9 cellular contexts compared by ENCODE assay signal in the genomic region with DNA sequence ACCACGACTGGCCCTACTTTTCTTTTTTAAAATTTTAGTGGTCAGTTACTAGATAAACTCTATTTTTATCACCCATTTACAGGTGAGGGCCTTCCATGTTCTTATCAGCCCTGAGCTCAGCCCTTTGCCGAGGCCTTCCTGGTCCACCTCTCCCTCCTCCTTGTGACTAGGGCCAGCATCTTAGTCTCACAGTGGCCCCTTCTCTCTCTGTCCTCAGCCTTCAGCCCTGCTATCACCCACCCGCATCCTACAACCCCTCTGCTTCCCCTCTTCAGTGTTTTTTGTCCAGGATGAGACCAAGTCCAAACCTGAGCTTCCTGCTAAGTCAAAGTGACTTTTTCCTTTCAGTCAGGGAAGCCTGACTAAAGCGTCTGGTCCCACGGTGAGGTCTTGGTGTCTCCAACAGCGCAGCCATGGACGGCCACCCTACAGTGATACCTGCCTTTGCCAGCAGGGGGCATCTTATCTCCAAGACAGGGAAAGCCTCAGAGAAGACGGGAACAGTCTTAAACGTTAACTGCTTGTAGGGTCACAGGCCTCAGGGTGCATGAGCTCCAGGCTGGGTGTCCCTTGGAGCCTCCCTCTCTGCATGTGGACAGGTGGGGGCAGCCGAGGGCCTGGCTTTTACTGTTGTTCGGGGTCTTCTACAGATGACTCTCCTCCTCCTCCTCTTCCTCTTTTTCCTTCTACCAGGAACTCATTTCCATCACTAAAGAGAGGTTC. TPM values are rescaled to one million over a fixed set of nuclear protein-coding genes. Genes with fewer than 3 reads are reported as not detected.
A peak's percentile ranks its signal among the peaks of the same experiment; 100 is the strongest.
DNase-seq lines count a peak whose midpoint lies in the region; ATAC-seq and TF ChIP-seq lines count a peak whose summit lies in the region.
"Had no signal": no experiment of that assay in that cellular context is flagged by ENCODE, and none has a peak within 500 bp of the region (broad histone marks: within the 10 kb centered on the region; RNA-seq: fewer than 3 reads in every experiment).

No MANE protein-coding gene starts in this region.

- peak; percentile 51 for DNase-seq in CD14-positive monocyte (ENCODE audit: low spot score)
- peak; percentile 37 for DNase-seq in GM20000 (ENCODE audit: low spot score)
- DNase-seq in NCI-H446 treated with DMSO at 0.1 percent for 48 hours (lab: John Stamatoyannopoulos, UW), result peak; percentile 3
- peak; percentile 79 for DNase-seq in activated CD4-positive, alpha-beta memory T cell treated with anti-CD3 and anti-CD28 coated beads for 36 hours
- peak; percentile 76 for DNase-seq in endothelial cell (ENCODE audit: low spot score)
- DNase-seq in naive B cell, result peak; percentile 35
- peak; percentile 56 to 75 for DNase-seq in stimulated activated naive CD8-positive, alpha-beta T cell treated with anti-CD3 and anti-CD28 coated beads, Interleukin-15, amount 100 ng/mL, for 72 hours
- no peak for DNase-seq in cerebellum (ENCODE audit: low spot score)

- TF ChIP-seq CTCF in CD14-positive monocyte (IDR thresholded peaks at IDR 0.05), result peak; percentile 60
- TF ChIP-seq CTCF in GM20000 (IDR thresholded peaks at IDR 0.05; ENCODE audit: extremely low read depth, missing control alignments), result peak; percentile 51
- peak; percentile 67 for TF ChIP-seq CTCF in endothelial cell (IDR thresholded peaks at IDR 0.05; ENCODE audit: unreplicated experiment)

- H3K4me1 Mint-ChIP-seq in CD14-positive monocyte (peaks cover 5% of the 10 kb centered on the region), endothelial cell (ENCODE audit: unreplicated experiment) (no peaks in the 10 kb centered on the region), naive B cell (peaks cover 7 to 9% (median 8%) of the 10 kb centered on the region in 3 donors)
- H3K4me1 Mint-ChIP-seq in activated CD4-positive, alpha-beta memory T cell treated with anti-CD3 and anti-CD28 coated beads for 36 hours (ENCODE audit: low read depth), result peaks cover 32% of the 10 kb centered on the region
- peaks cover 45% of the 10 kb centered on the region for H3K4me1 Mint-ChIP-seq in stimulated activated naive CD8-positive, alpha-beta T cell treated with anti-CD3 and anti-CD28 coated beads, Interleukin-15, amount 100 ng/mL, for 72 hours

- intact Hi-C loops in CD14-positive monocyte (cut with micrococcal nuclease), result loop anchor here in 1 of 2 donors (10.0 kb wide), 1 partner anchor 463 kb away; no protein-coding TSS in a partner anchor
- intact Hi-C loops in activated CD4-positive, alpha-beta memory T cell treated with anti-CD3 and anti-CD28 coated beads for 36 hours (cut with micrococcal nuclease), result loop anchor here (2.0 kb wide), 1 partner anchor 19 kb away; no protein-coding TSS in a partner anchor

- CTCF ChIA-PET in activated CD4-positive, alpha-beta memory T cell treated with anti-CD3 and anti-CD28 coated beads for 36 hours (lab: Charles Lee), result interaction anchor here (0.8 to 1.4 kb wide), 5 partner anchors 8 to 462 kb away, joined by 3 to 12 read pairs (median 3); no protein-coding TSS in a partner anchor

- H3K27me3 Mint-ChIP-seq in CD14-positive monocyte (ENCODE audit: low read depth in 3 of 3) (peaks cover 0 to 11% (median 4%) of the 10 kb centered on the region in 3 donors), endothelial cell (ENCODE audit: unreplicated experiment) (peaks cover 2% of the 10 kb centered on the region), naive B cell (peaks cover 0 to 5% (median 0%) of the 10 kb centered on the region in 3 donors)
- no peaks in the 10 kb centered on the region for H3K27me3 Mint-ChIP-seq in activated CD4-positive, alpha-beta memory T cell treated with anti-CD3 and anti-CD28 coated beads for 36 hours
- H3K27me3 Mint-ChIP-seq in stimulated activated naive CD8-positive, alpha-beta T cell treated with anti-CD3 and anti-CD28 coated beads, Interleukin-15, amount 100 ng/mL, for 72 hours, result no peaks in the 10 kb centered on the region

- H3K36me3 Mint-ChIP-seq in CD14-positive monocyte (no peaks in the 10 kb centered on the region), endothelial cell (ENCODE audit: low read depth, unreplicated experiment) (no peaks in the 10 kb centered on the region), naive B cell (no peaks in the 10 kb centered on the region)
- no peaks in the 10 kb centered on the region for H3K36me3 Mint-ChIP-seq in activated CD4-positive, alpha-beta memory T cell treated with anti-CD3 and anti-CD28 coated beads for 36 hours

- ATAC-seq in naive B cell (ENCODE audit: low read depth in 2 of 2), result peak; percentile 54 to 61
- ATAC-seq in stimulated activated naive CD8-positive, alpha-beta T cell treated with anti-CD3 and anti-CD28 coated beads, Interleukin-15, amount 100 ng/mL, for 72 hours, result peak; percentile 90

- H3K9me3 Mint-ChIP-seq in CD14-positive monocyte (peaks cover 0 to 2% (median 0%) of the 10 kb centered on the region in 7 donors), endothelial cell (ENCODE audit: unreplicated experiment) (no peaks in the 10 kb centered on the region), naive B cell (no peaks in the 10 kb centered on the region)
- no peaks in the 10 kb centered on the region for H3K9me3 Mint-ChIP-seq in activated CD4-positive, alpha-beta memory T cell treated with anti-CD3 and anti-CD28 coated beads for 36 hours
- no peaks in the 10 kb centered on the region for H3K9me3 Mint-ChIP-seq in stimulated activated naive CD8-positive, alpha-beta T cell treated with anti-CD3 and anti-CD28 coated beads, Interleukin-15, amount 100 ng/mL, for 72 hours

- H3K27ac Mint-ChIP-seq in CD14-positive monocyte (peak overlapping the region in 2 of 7 donors; percentile 65 to 78), endothelial cell (ENCODE audit: unreplicated experiment) (no peak overlapping the region), naive B cell (peak overlapping the region in 1 of 6 donors; percentile 84)
- H3K27ac Mint-ChIP-seq in activated CD4-positive, alpha-beta memory T cell treated with anti-CD3 and anti-CD28 coated beads for 36 hours, result no peak overlapping the region
- peak overlapping the region; percentile 81 to 91 for H3K27ac Mint-ChIP-seq in stimulated activated naive CD8-positive, alpha-beta T cell treated with anti-CD3 and anti-CD28 coated beads, Interleukin-15, amount 100 ng/mL, for 72 hours

- POLR2A ChIA-PET in activated CD4-positive, alpha-beta memory T cell treated with anti-CD3 and anti-CD28 coated beads for 36 hours (lab: Charles Lee), result no interaction called here

- H3K4me3 Mint-ChIP-seq in CD14-positive monocyte (peak overlapping the region; percentile 27 to 30), endothelial cell (ENCODE audit: unreplicated experiment) (no peak overlapping the region), naive B cell (no peak overlapping the region)
- H3K4me3 Mint-ChIP-seq in activated CD4-positive, alpha-beta memory T cell treated with anti-CD3 and anti-CD28 coated beads for 36 hours, result no peak overlapping the region
- no peak overlapping the region for H3K4me3 Mint-ChIP-seq in stimulated activated naive CD8-positive, alpha-beta T cell treated with anti-CD3 and anti-CD28 coated beads, Interleukin-15, amount 100 ng/mL, for 72 hours

RNA-seq across cellular contexts. Expression of a gene that starts 11.7 kb away (rescaled TPM):
- polyA plus RNA-seq in CD14-positive monocyte, result not detected
- total RNA-seq in activated CD4-positive, alpha-beta memory T cell treated with anti-CD3 and anti-CD28 coated beads for 36 hours, result not detected
- not detected for total RNA-seq in endothelial cell (ENCODE audit: unreplicated experiment)
- polyA plus RNA-seq in naive B cell (ENCODE audit: low read depth in 6 of 6), result not detected
- not detected for total RNA-seq in cerebellum
- total RNA-seq: urinary bladder had no signal
- polyA plus RNA-seq: urinary bladder had no signal

RNA-seq across cellular contexts. Expression of a gene that starts 22.2 kb away (rescaled TPM):
- polyA plus RNA-seq in CD14-positive monocyte (1 to 10 TPM in 1 of 2 donors, under 1 TPM in 1; 0.47 to 1.6 TPM), naive B cell (ENCODE audit: low read depth in 6 of 6) (10 to 100 TPM in 1 of 6 donors, 1 to 10 TPM in 5; 1.3 to 10.5 (median 2.4) TPM)
- 1 to 10 TPM; 7.0 to 8.1 TPM for total RNA-seq in activated CD4-positive, alpha-beta memory T cell treated with anti-CD3 and anti-CD28 coated beads for 36 hours
- total RNA-seq in endothelial cell (ENCODE audit: unreplicated experiment) (6.0 TPM), cerebellum (8.1 TPM)

RNA-seq across cellular contexts. Expression of a gene that starts 27.3 kb away (rescaled TPM):
- under 1 TPM in 1 of 2 donors, not detected in 1; 0.10 TPM for polyA plus RNA-seq in CD14-positive monocyte
- 10 to 100 TPM; 23.1 to 23.8 TPM for total RNA-seq in activated CD4-positive, alpha-beta memory T cell treated with anti-CD3 and anti-CD28 coated beads for 36 hours
- total RNA-seq in endothelial cell (ENCODE audit: unreplicated experiment), result 0.26 TPM
- under 1 TPM in 4 of 6 donors, not detected in 2; 0.15 to 0.32 (median 0.22) TPM for polyA plus RNA-seq in naive B cell (ENCODE audit: low read depth in 6 of 6)
- not detected for total RNA-seq in cerebellum
- total RNA-seq: urinary bladder had no signal

RNA-seq across cellular contexts. Expression of a gene that starts 30.1 kb away (rescaled TPM):
- not detected for polyA plus RNA-seq in CD14-positive monocyte
- total RNA-seq in activated CD4-positive, alpha-beta memory T cell treated with anti-CD3 and anti-CD28 coated beads for 36 hours, result not detected
- not detected for total RNA-seq in endothelial cell (ENCODE audit: unreplicated experiment)
- polyA plus RNA-seq in naive B cell (ENCODE audit: low read depth in 6 of 6), result not detected
- total RNA-seq in cerebellum, result not detected
- total RNA-seq: urinary bladder had no signal
- polyA plus RNA-seq: urinary bladder had no signal

RNA-seq across cellular contexts. Expression of a gene that starts 39.6 kb away (rescaled TPM):
- polyA plus RNA-seq in CD14-positive monocyte, result not detected
- total RNA-seq in activated CD4-positive, alpha-beta memory T cell treated with anti-CD3 and anti-CD28 coated beads for 36 hours, result not detected
- not detected for total RNA-seq in endothelial cell (ENCODE audit: unreplicated experiment)
- polyA plus RNA-seq in naive B cell (ENCODE audit: low read depth in 6 of 6), result not detected
- not detected for total RNA-seq in cerebellum
- total RNA-seq: urinary bladder had no signal
- polyA plus RNA-seq: urinary bladder had no signal

Comparison
In these comparisons a context has a peak if more than half of its experiments do, and no peak if none do; other contexts are left out.
1. H3K27ac Mint-ChIP-seq: peak in stimulated activated naive CD8-positive, alpha-beta T cell treated with anti-CD3 and anti-CD28 coated beads, Interleukin-15, amount 100 ng/mL, for 72 hours (2 of 2); none in activated CD4-positive, alpha-beta memory T cell treated with anti-CD3 and anti-CD28 coated beads for 36 hours (single experiment) and endothelial cell (single experiment).
2. H3K4me3 Mint-ChIP-seq: peak in CD14-positive monocyte (2 of 2); none in activated CD4-positive, alpha-beta memory T cell treated with anti-CD3 and anti-CD28 coated beads for 36 hours (single experiment), endothelial cell (single experiment), naive B cell (0 of 8) and stimulated activated naive CD8-positive, alpha-beta T cell treated with anti-CD3 and anti-CD28 coated beads, Interleukin-15, amount 100 ng/mL, for 72 hours (0 of 2).
3. RNA of a gene that starts 27.3 kb away (total RNA-seq): 23.1 to 23.8 TPM in activated CD4-positive, alpha-beta memory T cell treated with anti-CD3 and anti-CD28 coated beads for 36 hours; 0.26 TPM in endothelial cell (single experiment) and not detected in cerebellum (single experiment); every median in the first group is over 10 times any median in the second.
4. Peak in every context shown above with its lines, with median percentiles within 50 percentile points of each other: CTCF ChIP-seq.